Comparison of ENCODE assay signal across 20 cellular contexts in genomic region chr10:131403936-131404335, GRCh38.
DNase-seq lines count a peak whose midpoint lies in the region; ATAC-seq and TF ChIP-seq lines count a peak whose summit lies in the region.
"Had no signal": no experiment of that assay in that cellular context is flagged by ENCODE, and none has a peak within 500 bp of the region (broad histone marks: within the 10 kb centered on the region; RNA-seq: fewer than 3 reads in every experiment).

No MANE protein-coding gene starts in this region.

- H3K9ac ChIP-seq in endodermal cell (ENCODE audit: extremely low read depth, low read length, poor library complexity, severe bottlenecking): no peak overlapping the region
- peak overlapping the region; percentile 13 for H3K9ac ChIP-seq in neuronal stem cell (ENCODE audit: low read depth, low read length, poor library complexity)
- H3K9ac ChIP-seq: BLaER1 treated with 17β-estradiol and CSF1 and Interleukin-3, amounts not matched to agents 10 nM and 100 nM had no signal

- H3K4me1 ChIP-seq in endodermal cell (ENCODE audit: control insufficient read depth, insufficient read depth, low read length): no peaks in the 10 kb centered on the region
- H3K4me1 ChIP-seq in neuronal stem cell (ENCODE audit: control insufficient read depth in 2 of 2, insufficient read depth in 1 of 2, low read depth in 1 of 2, low read length in 2 of 2): peaks cover 0 to 3% of the 10 kb centered on the region in 2 donors
- no peaks in the 10 kb centered on the region for H3K4me1 ChIP-seq in spleen
- H3K4me1 ChIP-seq: A549, Caco-2 had no signal

- H3K27me3 ChIP-seq in endodermal cell (ENCODE audit: control insufficient read depth, insufficient read depth, low read length, poor library complexity, severe bottlenecking) (no peaks in the 10 kb centered on the region), neuronal stem cell (ENCODE audit: control insufficient read depth in 3 of 3, insufficient read depth in 3 of 3, low read depth in 1 of 3, low read length in 3 of 3) (peaks cover 0 to 2% (median 0%) of the 10 kb centered on the region in 3 experiments), spleen (replicated peaks in 1 of 7) (peaks cover 0 to 34% (median 0%) of the 10 kb centered on the region in 7 donors)
- H3K27me3 ChIP-seq: BLaER1 treated with 17β-estradiol and CSF1 and Interleukin-3, amounts not matched to agents 10 nM and 100 nM had no signal

- H3K4me1 Mint-ChIP-seq in endodermal cell (no peaks in the 10 kb centered on the region), nephron progenitor cell (peaks cover 43% of the 10 kb centered on the region)
- H3K4me1 Mint-ChIP-seq: B cell had no signal

- H3K27me3 Mint-ChIP-seq in endodermal cell (ENCODE audit: insufficient read depth) (no peaks in the 10 kb centered on the region), nephron progenitor cell (ENCODE audit: low read depth, poor library complexity) (peaks cover 8% of the 10 kb centered on the region)
- H3K27me3 Mint-ChIP-seq: B cell had no signal

- 88 to 100% methylated on average over 1 to 7 of the region's 7 CpGs for WGBS in endodermal cell (ENCODE audit: insufficient coverage in 1 of 2, insufficient read length in 1 of 2), 2 experiments
- WGBS in neuronal stem cell (ENCODE audit: extremely low coverage in 2 of 2, insufficient read length in 2 of 2, insufficient replicate concordance in 1 of 2), 2 donors: no CpG with 5 or more reads among the region's 7 CpGs
- WGBS in spleen, 5 donors: 71 to 83% (median 77%) methylated on average over 2 to 7 of the region's 7 CpGs

- no peak overlapping the region for H2AK5ac ChIP-seq in neuronal stem cell (ENCODE audit: low read depth, low read length)

- H3K27ac Mint-ChIP-seq in endodermal cell (peak overlapping the region; percentile 45), nephron progenitor cell (peak overlapping the region; percentile 52)
- H3K27ac Mint-ChIP-seq: B cell; CD4-positive, alpha-beta T cell; CD8-positive, alpha-beta T cell had no signal

- no peak overlapping the region for H3K27ac ChIP-seq in endodermal cell (ENCODE audit: low read depth, low read length)
- H3K27ac ChIP-seq in neuronal stem cell (replicated peaks; ENCODE audit: low read length): no peak overlapping the region
- no peak overlapping the region for H3K27ac ChIP-seq in spleen
- H3K27ac ChIP-seq: 22Rv1; A549; BLaER1 treated with 17β-estradiol and CSF1 and Interleukin-3, amounts not matched to agents 10 nM and 100 nM; C4-2B had no signal

- no peak overlapping the region for H2BK120ac ChIP-seq in neuronal stem cell (ENCODE audit: low read depth, low read length)

- H3K4me2 ChIP-seq in neuronal stem cell (ENCODE audit: insufficient read depth, low read length, poor library complexity, severe bottlenecking): no peak overlapping the region
- H3K4me2 ChIP-seq: A549 had no signal

- H3K4me3 Mint-ChIP-seq in endodermal cell (no peak overlapping the region), nephron progenitor cell (no peak overlapping the region)
- H3K4me3 Mint-ChIP-seq: B cell; CD4-positive, alpha-beta T cell; CD8-positive, alpha-beta T cell had no signal

- H3K14ac ChIP-seq in neuronal stem cell (ENCODE audit: low read length): no peak overlapping the region

- H2BK5ac ChIP-seq in neuronal stem cell (ENCODE audit: low read length): no peak overlapping the region

- H3K4me3 ChIP-seq in endodermal cell (ENCODE audit: low read length) (no peak overlapping the region), neuronal stem cell (ENCODE audit: low read length in 2 of 2) (no peak overlapping the region), spleen (no peak overlapping the region)
- H3K4me3 ChIP-seq: A549; BLaER1 treated with 17β-estradiol and CSF1 and Interleukin-3, amounts not matched to agents 10 nM and 100 nM had no signal

- no peak for TF ChIP-seq CTCF in endodermal cell (conservative IDR thresholded peaks at IDR 0.05)
- TF ChIP-seq CTCF in nephron progenitor cell (IDR thresholded peaks at IDR 0.05): no peak
- no peak for TF ChIP-seq CTCF in spleen (IDR thresholded peaks at IDR 0.05 in 8 of 11, conservative IDR thresholded peaks at IDR 0.05 in 3 of 11)

- no peaks in the 10 kb centered on the region for H3K36me3 ChIP-seq in endodermal cell (ENCODE audit: control insufficient read depth, insufficient read depth, low read length)
- H3K36me3 ChIP-seq in neuronal stem cell (replicated peaks in 1 of 2; ENCODE audit: control insufficient read depth in 2 of 2, insufficient read depth in 2 of 2, low read length in 2 of 2): no peaks in the 10 kb centered on the region
- H3K36me3 ChIP-seq in spleen: no peaks in the 10 kb centered on the region
- H3K36me3 ChIP-seq: BLaER1 treated with 17β-estradiol and CSF1 and Interleukin-3, amounts not matched to agents 10 nM and 100 nM had no signal

- no peaks in the 10 kb centered on the region for H3K9me3 Mint-ChIP-seq in endodermal cell
- H3K9me3 Mint-ChIP-seq in nephron progenitor cell: no peaks in the 10 kb centered on the region
- H3K9me3 Mint-ChIP-seq: CD4-positive, alpha-beta T cell; CD8-positive, alpha-beta T cell had no signal

- H2BK12ac ChIP-seq in neuronal stem cell (ENCODE audit: low read length): no peak overlapping the region

- H3K4ac ChIP-seq in neuronal stem cell (ENCODE audit: low read length): no peak overlapping the region

- ATAC-seq in Right ventricle myocardium inferior: no peak
- no peak for ATAC-seq in HG03095 (IDR thresholded peaks at IDR 0.05; ENCODE audit: unreplicated experiment)
- ATAC-seq: A549; CD8-positive, alpha-beta T cell had no signal

- intact Hi-C loops in spleen (cut with DNase I; ENCODE audit: low total_unique reads): no loop called here
- intact Hi-C loops in cardiac septum (cut with DNase I): no loop called here
- intact Hi-C loops in Right ventricle myocardium inferior (cut with DNase I): no loop called here

- H2BK15ac ChIP-seq in neuronal stem cell (ENCODE audit: low read length): no peak overlapping the region

- no peaks in the 10 kb centered on the region for H3K9me3 ChIP-seq in endodermal cell (ENCODE audit: control insufficient read depth, low read length)
- H3K9me3 ChIP-seq in neuronal stem cell (replicated peaks in 1 of 2; ENCODE audit: control insufficient read depth in 2 of 2, insufficient read depth in 1 of 2, low read depth in 1 of 2, low read length in 2 of 2): no peaks in the 10 kb centered on the region
- no peaks in the 10 kb centered on the region for H3K9me3 ChIP-seq in spleen
- H3K9me3 ChIP-seq: A549; BLaER1 treated with 17β-estradiol and CSF1 and Interleukin-3, amounts not matched to agents 10 nM and 100 nM; Caco-2 had no signal

- H3K36me3 Mint-ChIP-seq in endodermal cell (ENCODE audit: low read depth) (no peaks in the 10 kb centered on the region), nephron progenitor cell (ENCODE audit: low read depth) (no peaks in the 10 kb centered on the region)
- H3K36me3 Mint-ChIP-seq: CD8-positive, alpha-beta T cell had no signal

- no peak overlapping the region for H4K91ac ChIP-seq in neuronal stem cell (ENCODE audit: low read depth, low read length, poor library complexity)

- DNase-seq in endodermal cell (no peak), nephron progenitor cell (no peak), neuronal stem cell (ENCODE audit: low spot score) (no peak), spleen (peak; percentile 63), germinal center (ENCODE audit: low spot score) (no peak), cardiac septum (ENCODE audit: low spot score) (no peak), Right ventricle myocardium inferior (ENCODE audit: missing footprints) (no peak)
- DNase-seq: AML-193; Caco-2; Calu3; CD4-positive, alpha-beta T cell; CD8-positive, alpha-beta T cell; DMS79 treated with DMSO at 0.1 percent for 48 hours; GF-D8 had no signal

- H4K8ac ChIP-seq in neuronal stem cell (ENCODE audit: low read depth, low read length): no peak overlapping the region

- no peak for TF ChIP-seq POLR2A in spleen (IDR thresholded peaks at IDR 0.05)

- H2AFZ ChIP-seq in neuronal stem cell (ENCODE audit: low read length): no peak overlapping the region

- H3K79me1 ChIP-seq in neuronal stem cell (ENCODE audit: low read depth, low read length): no peaks in the 10 kb centered on the region

- peak overlapping the region; percentile 41 for H3K18ac ChIP-seq in neuronal stem cell (ENCODE audit: low read length)

- H3K23ac ChIP-seq in neuronal stem cell (ENCODE audit: low read depth, low read length, poor library complexity): no peak overlapping the region
